9 cellular contexts compared by ENCODE assay signal in the genomic region with DNA sequence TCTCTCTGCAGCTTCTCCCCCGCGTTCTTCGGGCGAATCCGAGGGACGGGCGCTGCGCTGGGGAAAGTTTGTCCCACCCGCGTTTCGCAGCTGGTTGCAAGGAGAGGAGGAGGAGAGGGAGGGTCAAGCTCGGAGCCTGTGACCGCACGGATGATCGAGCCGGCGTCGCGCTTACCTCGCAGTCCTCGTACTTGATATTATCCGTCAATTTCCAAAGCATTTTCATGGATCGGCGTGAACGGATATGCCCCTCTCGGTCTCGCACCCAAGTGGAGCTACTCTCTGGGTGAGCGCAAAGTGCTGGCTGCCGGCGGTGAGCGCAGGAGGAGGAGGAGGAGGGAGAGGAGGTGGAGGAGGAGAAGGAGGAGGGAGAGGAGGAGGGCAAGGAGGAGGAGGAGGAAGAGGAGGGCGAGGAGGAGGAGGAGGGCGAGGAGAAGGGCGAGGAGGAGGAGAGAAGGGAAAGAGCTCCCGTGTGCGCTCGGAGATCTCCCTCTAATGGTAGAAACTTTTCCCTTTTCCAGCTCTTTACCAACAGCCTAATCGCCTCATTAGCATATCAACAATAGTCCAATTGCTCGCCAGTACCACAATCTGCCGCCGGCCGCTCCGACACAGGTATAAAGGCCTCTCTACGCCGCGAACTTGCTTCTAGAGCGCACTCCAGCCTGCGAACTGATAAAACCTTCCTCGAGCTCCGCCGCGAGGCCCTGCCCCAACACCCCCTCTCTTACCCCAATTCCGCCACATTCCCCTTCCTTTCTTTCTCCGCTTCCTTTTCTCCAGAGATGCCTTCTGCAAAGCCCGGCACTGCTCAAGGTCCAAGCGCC. TPM values are rescaled to one million over a fixed set of nuclear protein-coding genes. Genes with fewer than 3 reads are reported as not detected.
DNase-seq lines count a peak whose midpoint lies in the region; FAIRE-seq and TF ChIP-seq lines count a peak whose summit lies in the region.
"Had no signal": no experiment of that assay in that cellular context is flagged by ENCODE, and none has a peak within 500 bp of the region (broad histone marks: within the 10 kb centered on the region; RNA-seq: fewer than 3 reads in every experiment).

A gene (minus strand): TSS at position 309 of the 827 bp plus-strand sequence. CDS start 83 bp downstream, at position 226.

- intact Hi-C loops in dorsolateral prefrontal cortex (cut with DNase I) = no loop called here

- H3K9me3 Mint-ChIP-seq in osteocyte (ENCODE audit: unreplicated experiment) = no peaks in the 10 kb centered on the region

- DNase-seq in DMS114 treated with DMSO at 0.1 percent for 48 hours (lab: John Stamatoyannopoulos, UW; ENCODE audit: unreplicated experiment) (peak; percentile 82), NCI-H345 treated with DMSO at 0.1 percent for 48 hours (lab: John Stamatoyannopoulos, UW; ENCODE audit: unreplicated experiment) (peak; percentile 30), dorsolateral prefrontal cortex (no peak), osteocyte (ENCODE audit: extremely low spot score, unreplicated experiment) (no peak), DMS153 treated with DMSO at 0.1 percent for 48 hours (lab: John Stamatoyannopoulos, UW; ENCODE audit: unreplicated experiment) (no peak), cortex of kidney (lab: John Stamatoyannopoulos, UW) (no peak), anterior cingulate cortex (lab: John Stamatoyannopoulos, UW) (no peak), urothelium cell line (ENCODE audit: low spot score) (no peak)

- peaks cover 26 to 100% (median 96%) of the 10 kb centered on the region in 45 donors for H3K27me3 ChIP-seq in dorsolateral prefrontal cortex

- H3K27ac Mint-ChIP-seq in osteocyte (ENCODE audit: unreplicated experiment) = peak within 1 kb of the TSS; percentile 99

- H3K27ac ChIP-seq in dorsolateral prefrontal cortex = no peak within 1 kb of the TSS

- H3K4me3 Mint-ChIP-seq in osteocyte (ENCODE audit: unreplicated experiment) = peak within 1 kb of the TSS; percentile 99

- H3K36me3 Mint-ChIP-seq in osteocyte (ENCODE audit: unreplicated experiment) = peaks cover 11% of the 10 kb centered on the region

- peaks cover 2% of the 10 kb centered on the region for H3K27me3 Mint-ChIP-seq in osteocyte (ENCODE audit: unreplicated experiment)

- FAIRE-seq in urothelium cell line (lab: Jason Lieb, UNC) = no peak
- FAIRE-seq: TTC549 had no signal

- TF ChIP-seq CTCF in dorsolateral prefrontal cortex (IDR thresholded peaks at IDR 0.05 in 54 of 56, conservative IDR thresholded peaks at IDR 0.05 in 2 of 56; ENCODE audit: low read depth in 1 of 56, partially characterized antibody in 56 of 56) = peak in 12 of 56 donors; percentile 8 to 34 (median 14)
- peak; percentile 66 for TF ChIP-seq CTCF in osteocyte (IDR thresholded peaks at IDR 0.05)

- H3K4me1 Mint-ChIP-seq in osteocyte (ENCODE audit: unreplicated experiment) = peaks cover 15% of the 10 kb centered on the region

- H3K4me3 ChIP-seq in dorsolateral prefrontal cortex = peak within 1 kb of the TSS in 45 of 59 donors; percentile 3 to 80 (median 49)

RNA-seq across cellular contexts. Expression of the gene that starts here (rescaled TPM):
- 1 to 10 TPM in 10 of 120 experiments, under 1 TPM in 76, not detected in 34; 0.12 to 2.4 (median 0.52) TPM for total RNA-seq in dorsolateral prefrontal cortex
- 53.2 and 59.6 TPM in 2 replicates for total RNA-seq in osteocyte

Comparison
In these comparisons a context has a peak if more than half of its experiments do, and no peak if none do; other contexts are left out.
1. RNA of the gene that starts here (total RNA-seq): 53.2 to 59.6 TPM in osteocyte; 0.12 to 2.4 TPM in dorsolateral prefrontal cortex; every median in the first group is over 10 times any median in the second.
2. DNase-seq: peak in DMS114 treated with DMSO at 0.1 percent for 48 hours (single experiment) and NCI-H345 treated with DMSO at 0.1 percent for 48 hours (single experiment); none in dorsolateral prefrontal cortex (0 of 10), osteocyte (single experiment), DMS153 treated with DMSO at 0.1 percent for 48 hours (single experiment), cortex of kidney (single experiment), anterior cingulate cortex (0 of 58) and urothelium cell line (single experiment).